15 cellular contexts compared by ENCODE assay signal in genomic region chr22:35355744-35356420, GRCh38. TPM values are rescaled to one million over a fixed set of nuclear protein-coding genes. Genes with fewer than 3 reads are reported as not detected.
DNase-seq lines count a peak whose midpoint lies in the region; ATAC-seq and TF ChIP-seq lines count a peak whose summit lies in the region.
"Had no signal": no experiment of that assay in that cellular context is flagged by ENCODE, and none has a peak within 500 bp of the region (broad histone marks: within the 10 kb centered on the region; RNA-seq: fewer than 3 reads in every experiment).

No MANE protein-coding gene starts in this region.

- WGBS in upper lobe of left lung, 2 donors: 65 to 70% methylated on average over 9 of the region's 9 CpGs

- ATAC-seq in upper lobe of left lung (ENCODE audit: low FRiP score in 2 of 2): no peak
- ATAC-seq in GM21367 (IDR thresholded peaks at IDR 0.05; ENCODE audit: unreplicated experiment): no peak
- no peak for ATAC-seq in GM21825 (IDR thresholded peaks at IDR 0.05; ENCODE audit: unreplicated experiment)
- ATAC-seq: activated naive CD8-positive, alpha-beta T cell treated with anti-CD3 and anti-CD28 coated beads, Interleukin-2, amount 50 U/mL, for 24 hours had no signal

- H3K27ac ChIP-seq in upper lobe of left lung: peak overlapping the region in 3 of 4 donors; percentile 11 to 61 (median 56)
- H3K27ac ChIP-seq: BLaER1 had no signal

- TF ChIP-seq POLR2A in upper lobe of left lung (IDR thresholded peaks at IDR 0.05): no peak

- peak; percentile 14 for DNase-seq in HCEC 1CT
- peak; percentile 90 for DNase-seq in NCI-H524 treated with DMSO at 0.1 percent for 48 hours (lab: John Stamatoyannopoulos, UW)
- peak; percentile 52 for DNase-seq in islet precursor cell
- no peak for DNase-seq in upper lobe of left lung
- DNase-seq in epidermal melanocyte (ENCODE audit: insufficient read length, low spot score): no peak
- DNase-seq: activated CD4-positive, CD25-positive, alpha-beta regulatory T cell treated with anti-CD3 and anti-CD28 coated beads, Interleukin-2, amount 50 U/mL, for 72 hours; activated naive CD8-positive, alpha-beta T cell treated with anti-CD3 and anti-CD28 coated beads, Interleukin-2, amount 50 U/mL, for 24 hours; NCI-H1048; NCI-H2081; NCI-H510A treated with DMSO at 0.1 percent for 48 hours; stimulated activated CD4-positive, alpha-beta T cell treated with anti-CD3 and anti-CD28 coated beads, Interleukin-4, amount 100 ng/mL, for 24 hours had no signal

- no peaks in the 10 kb centered on the region for H3K9me3 ChIP-seq in upper lobe of left lung
- H3K9me3 ChIP-seq: BLaER1 had no signal

- H3K36me3 ChIP-seq in upper lobe of left lung: no peaks in the 10 kb centered on the region
- H3K36me3 ChIP-seq: BLaER1 had no signal

- no peak overlapping the region for H3K4me3 ChIP-seq in upper lobe of left lung
- H3K4me3 ChIP-seq: BLaER1, skin epidermis had no signal

- no peak for TF ChIP-seq CTCF in upper lobe of left lung (IDR thresholded peaks at IDR 0.05)

- no peaks in the 10 kb centered on the region for H3K27me3 ChIP-seq in upper lobe of left lung
- H3K27me3 ChIP-seq: BLaER1 had no signal

- peaks cover 8 to 21% (median 13%) of the 10 kb centered on the region in 4 donors for H3K4me1 ChIP-seq in upper lobe of left lung

- TF ChIP-seq EP300 in upper lobe of left lung (IDR thresholded peaks at IDR 0.05): no peak

RNA-seq across cellular contexts. Expression of gene HMOX1, which starts 25.0 kb away (rescaled TPM):
- 100 to 1,000 TPM in 1 of 6 donors, 10 to 100 TPM in 5; 22.0 to 306 (median 77.9) TPM for total RNA-seq in upper lobe of left lung

RNA-seq across cellular contexts. Expression of gene MCM5, which starts 44.1 kb away (rescaled TPM):
- total RNA-seq in upper lobe of left lung: 10 to 100 TPM in 5 of 6 donors, 1 to 10 TPM in 1; 9.8 to 34.4 (median 20.2) TPM

RNA-seq across cellular contexts. Expression of gene TOM1, which starts 56.2 kb away (rescaled TPM):
- 100 to 1,000 TPM in 2 of 6 donors, 10 to 100 TPM in 4; 79.2 to 194 (median 94.6) TPM for total RNA-seq in upper lobe of left lung

Comparison
In these comparisons a context has a peak if more than half of its experiments do, and no peak if none do; other contexts are left out.
1. DNase-seq: peak in HCEC 1CT (single experiment), NCI-H524 treated with DMSO at 0.1 percent for 48 hours (single experiment) and islet precursor cell (single experiment); none in upper lobe of left lung (0 of 2) and epidermal melanocyte (single experiment).